In the genomic region with DNA sequence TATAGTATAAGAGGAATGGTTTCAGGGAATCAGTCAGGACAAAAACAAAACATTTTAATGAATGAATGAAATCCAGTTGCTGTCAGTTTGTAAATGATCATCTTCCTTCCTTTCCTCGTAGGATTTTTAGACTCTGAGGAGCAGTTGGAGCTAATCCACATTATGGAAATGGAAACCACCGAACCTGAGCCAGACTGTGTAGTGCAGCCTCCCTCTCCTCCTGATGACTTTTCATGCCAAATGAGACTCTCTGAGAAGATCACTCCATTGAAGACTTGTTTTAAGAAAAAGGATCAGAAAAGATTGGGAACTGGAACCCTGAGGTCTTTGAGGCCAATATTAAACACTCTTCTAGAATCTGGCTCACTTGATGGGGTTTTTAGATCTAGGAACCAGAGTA, we compare ENCODE assay signal across 12 cellular contexts. TPM values are rescaled to one million over a fixed set of nuclear protein-coding genes. Genes with fewer than 3 reads are reported as not detected.
A peak's percentile ranks its signal among the peaks of the same experiment; 100 is the strongest.
DNase-seq lines count a peak whose midpoint lies in the region; ATAC-seq and TF ChIP-seq lines count a peak whose summit lies in the region.
"Had no signal": no experiment of that assay in that cellular context is flagged by ENCODE, and none has a peak within 500 bp of the region (broad histone marks: within the 10 kb centered on the region; RNA-seq: fewer than 3 reads in every experiment).

No MANE protein-coding gene starts in this region.

- no peak overlapping the region for H2AFZ ChIP-seq in mammary epithelial cell (ENCODE audit: low read depth, low read length)

- POLR2A ChIA-PET in CD8-positive, alpha-beta memory T cell (lab: Charles Lee) = interaction anchor here (0.7 to 1.3 kb wide), 4 partner anchors 123 to 411 kb away, joined by 3 to 5 read pairs (median 3); partner anchors contain the start of gene SSR3

- no TSS peak for BruUV-seq in mammary epithelial cell (replicated peaks; lab: Mats Ljungman, UMichigan)

- no peak for TF ChIP-seq CTCF in mammary epithelial cell (conservative IDR thresholded peaks at IDR 0.05 in 1 of 2, IDR thresholded peaks at IDR 0.05 in 1 of 2; ENCODE audit: extremely low read depth in 1 of 2, insufficient read depth in 1 of 2, low read depth in 1 of 2, low read length in 2 of 2)
- TF ChIP-seq CTCF in nephron (IDR thresholded peaks at IDR 0.05; ENCODE audit: unreplicated experiment in 3 of 3) = no peak

- H3K27ac Mint-ChIP-seq in CD8-positive, alpha-beta memory T cell = peak overlapping the region; percentile 73 to 92 (median 83)
- H3K27ac Mint-ChIP-seq in nephron = no peak overlapping the region

- peak overlapping the region; percentile 10 for H3K4me3 ChIP-seq in CD8-positive, alpha-beta memory T cell (ENCODE audit: low read length)
- peak overlapping the region; percentile 61 to 94 (median 76) for H3K4me3 ChIP-seq in mammary epithelial cell (replicated peaks in 1 of 3; ENCODE audit: insufficient read depth in 1 of 3, low read depth in 2 of 3, low read length in 3 of 3)

- 8% methylated on average over 2 of the region's 2 CpGs for WGBS in mammary epithelial cell (ENCODE audit: low coverage, missing lambda C conversion rate)

- intact Hi-C loops in mammary epithelial cell (cut with micrococcal nuclease) = loop anchor here (2.0 kb wide), 1 partner anchor 187 kb away; no protein-coding TSS in a partner anchor

- no peaks in the 10 kb centered on the region for H3K9me3 Mint-ChIP-seq in CD8-positive, alpha-beta memory T cell
- H3K9me3 Mint-ChIP-seq in nephron = no peaks in the 10 kb centered on the region

- CTCF ChIA-PET in CD8-positive, alpha-beta memory T cell (lab: Charles Lee) = interaction anchor here (1.1 to 5.5 kb wide), 6 partner anchors 140 to 460 kb away, joined by 3 to 33 read pairs (median 6); no protein-coding TSS in a partner anchor
- CTCF ChIA-PET in mammary epithelial cell (lab: Charles Lee; ENCODE audit: low non-redundant PET) = no interaction called here

- H3K4me2 ChIP-seq in mammary epithelial cell (ENCODE audit: insufficient read depth, low read depth, low read length) = peak overlapping the region; percentile 74

- H3K27ac ChIP-seq in CD8-positive, alpha-beta memory T cell (ENCODE audit: low read depth, low read length) = no peak overlapping the region
- H3K27ac ChIP-seq in mammary epithelial cell (ENCODE audit: insufficient read depth, low read depth, low read length) = peak overlapping the region; percentile 99
- H3K27ac ChIP-seq: adrenal gland, VCaP had no signal

- peaks cover 22% of the 10 kb centered on the region for H3K36me3 ChIP-seq in CD8-positive, alpha-beta memory T cell (ENCODE audit: insufficient read depth, low read length)
- peaks cover 38% of the 10 kb centered on the region for H3K36me3 ChIP-seq in mammary epithelial cell (ENCODE audit: insufficient read depth, low read length)

- H3K4me1 Mint-ChIP-seq in CD8-positive, alpha-beta memory T cell = peaks cover 73 to 76% (median 75%) of the 10 kb centered on the region in 3 donors
- H3K4me1 Mint-ChIP-seq in nephron = peaks cover 65% of the 10 kb centered on the region

- H3K36me3 Mint-ChIP-seq in CD8-positive, alpha-beta memory T cell = peaks cover 10 to 67% (median 27%) of the 10 kb centered on the region in 3 donors
- H3K36me3 Mint-ChIP-seq in nephron (ENCODE audit: low read depth) = peaks cover 24% of the 10 kb centered on the region

- dilution Hi-C loops in mammary epithelial cell (cut with HindIII; ENCODE audit: low sequenced_read_pairs) = loop anchor here (5.0 kb wide), 1 partner anchor 450 kb away; no protein-coding TSS in a partner anchor

- peak overlapping the region; percentile 90 to 98 (median 97) for H3K4me3 Mint-ChIP-seq in CD8-positive, alpha-beta memory T cell
- H3K4me3 Mint-ChIP-seq in nephron = peak overlapping the region; percentile 91 to 99 (median 98)

- H3K9ac ChIP-seq in mammary epithelial cell (ENCODE audit: insufficient read depth, low read length) = peak overlapping the region; percentile 96

- in situ Hi-C loops in mammary epithelial cell (cut with MboI; ENCODE audit: low sequenced_read_pairs in 2 of 2) = loop anchor here (5.0 to 25.0 kb wide), 4 partner anchors 123 to 410 kb away; partner anchors contain the start of gene SSR3 (in 1 of the 2)

- H4K20me1 ChIP-seq in mammary epithelial cell (ENCODE audit: insufficient read depth, low read length) = peaks cover 5% of the 10 kb centered on the region

- ATAC-seq in GM19328 (IDR thresholded peaks at IDR 0.05; ENCODE audit: unreplicated experiment) (no peak), HG02623 (IDR thresholded peaks at IDR 0.05; ENCODE audit: unreplicated experiment) (no peak), HG02763 (IDR thresholded peaks at IDR 0.05; ENCODE audit: unreplicated experiment) (no peak), HG02884 (IDR thresholded peaks at IDR 0.05; ENCODE audit: unreplicated experiment) (no peak)

- no peaks in the 10 kb centered on the region for H3K27me3 Mint-ChIP-seq in CD8-positive, alpha-beta memory T cell
- no peaks in the 10 kb centered on the region for H3K27me3 Mint-ChIP-seq in nephron (ENCODE audit: low read depth)

- H3K9me3 ChIP-seq in CD8-positive, alpha-beta memory T cell (ENCODE audit: low read length) = no peaks in the 10 kb centered on the region
- H3K9me3 ChIP-seq in mammary epithelial cell (replicated peaks; ENCODE audit: insufficient read depth, low read length) = no peaks in the 10 kb centered on the region
- H3K9me3 ChIP-seq: adrenal gland, transverse colon had no signal

- DNase-seq in CD8-positive, alpha-beta memory T cell = no peak
- DNase-seq in M059J (ENCODE audit: low read depth) = peak; percentile 49
- DNase-seq in mammary epithelial cell = no peak
- DNase-seq: adrenal gland, Kasumi-1, transverse colon had no signal

- no peaks in the 10 kb centered on the region for H3K27me3 ChIP-seq in CD8-positive, alpha-beta memory T cell (ENCODE audit: insufficient read depth, low read length, poor library complexity, severe bottlenecking)
- H3K27me3 ChIP-seq in mammary epithelial cell (ENCODE audit: insufficient read depth, low read length) = no peaks in the 10 kb centered on the region
- H3K27me3 ChIP-seq: adrenal gland, transverse colon had no signal

- peaks cover 82% of the 10 kb centered on the region for H3K79me2 ChIP-seq in mammary epithelial cell (ENCODE audit: insufficient read depth, low read length)

- peaks cover 66% of the 10 kb centered on the region for H3K4me1 ChIP-seq in CD8-positive, alpha-beta memory T cell (ENCODE audit: insufficient read depth, low read length)
- peaks cover 53% of the 10 kb centered on the region for H3K4me1 ChIP-seq in mammary epithelial cell (ENCODE audit: insufficient read depth, low read length)

RNA-seq across cellular contexts. Expression of gene TIPARP, which starts 3.1 kb away (rescaled TPM):
- total RNA-seq in CD8-positive, alpha-beta memory T cell = 10 to 100 TPM; 36.0 to 37.0 TPM
- polyA plus RNA-seq in CD8-positive, alpha-beta memory T cell = 19.8 TPM
- total RNA-seq in M059J (2014; rRNA removed; shearing (Covaris generic)) = 89.0 and 110 TPM in 2 replicates
- total RNA-seq in mammary epithelial cell = 100 to 1,000 TPM; 171 to 229 TPM
- 34.4 TPM for polyA plus RNA-seq in mammary epithelial cell
- 196 TPM for polyA minus RNA-seq in mammary epithelial cell

Comparison
In these comparisons a context has a peak if more than half of its experiments do, and no peak if none do; other contexts are left out.
1. H3K27ac Mint-ChIP-seq: peak in CD8-positive, alpha-beta memory T cell (8 of 8); none in nephron (0 of 3).